ENCODE assay signal across 8 cellular contexts in the genomic region with DNA sequence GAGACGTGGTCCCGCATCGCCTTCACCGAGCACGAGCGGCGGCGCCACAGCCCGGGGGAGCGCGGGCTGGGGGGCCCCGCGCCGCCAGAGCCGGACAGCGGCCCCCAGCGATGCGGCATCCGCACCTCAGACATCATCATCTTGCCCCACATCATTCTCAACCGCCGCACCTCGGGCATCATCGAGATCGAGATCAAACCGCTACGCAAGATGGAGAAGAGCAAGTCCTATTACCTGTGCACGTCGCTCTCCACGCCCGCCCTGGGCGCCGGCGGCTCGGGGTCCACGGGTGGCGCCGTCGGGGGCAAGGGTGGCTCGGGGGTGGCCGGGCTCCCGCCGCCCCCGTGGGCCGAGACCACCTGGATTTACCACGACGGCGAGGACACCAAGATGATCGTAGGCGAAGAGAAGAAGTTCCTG. TPM values are rescaled to one million over a fixed set of nuclear protein-coding genes. Genes with fewer than 3 reads are reported as not detected.
DNase-seq lines count a peak whose midpoint lies in the region; ATAC-seq and TF ChIP-seq lines count a peak whose summit lies in the region.

No MANE protein-coding gene starts in this region.

- H3K36me3 Mint-ChIP-seq in activated CD4-positive, alpha-beta T cell treated with anti-CD3 and anti-CD28 coated beads, Interleukin-2, amount 10 ng/mL, durations not matched to agents 24 days and 14 days (ENCODE audit: low read depth) = peaks cover 7% of the 10 kb centered on the region
- H3K36me3 Mint-ChIP-seq in neural progenitor cell = peaks cover 6% of the 10 kb centered on the region

- H3K27ac Mint-ChIP-seq in activated CD4-positive, alpha-beta T cell treated with anti-CD3 and anti-CD28 coated beads, Interleukin-2, amount 10 ng/mL, durations not matched to agents 24 days and 14 days = peak overlapping the region; percentile 94
- H3K27ac Mint-ChIP-seq in neural progenitor cell = no peak overlapping the region

- H3K4me2 ChIP-seq in DOHH2 (ENCODE audit: low read length) (peak overlapping the region; percentile 83), neural progenitor cell (peak overlapping the region; percentile 94)

- H3K27ac ChIP-seq in DOHH2 (ENCODE audit: low read depth, low read length) (0 out of 2 replicates have a peak overlapping the region, but pooled peaks have one; percentile 27), neural progenitor cell (no peak overlapping the region)

- H3K4me1 Mint-ChIP-seq in activated CD4-positive, alpha-beta T cell treated with anti-CD3 and anti-CD28 coated beads, Interleukin-2, amount 10 ng/mL, durations not matched to agents 24 days and 14 days = peaks cover 49% of the 10 kb centered on the region
- peaks cover 27% of the 10 kb centered on the region for H3K4me1 Mint-ChIP-seq in neural progenitor cell

- H2AFZ ChIP-seq in neural progenitor cell (replicated peaks) = peak overlapping the region; percentile 99

- DNase-seq in activated CD4-positive, alpha-beta T cell treated with anti-CD3 and anti-CD28 coated beads, Interleukin-2, amount 10 ng/mL, durations not matched to agents 24 days and 14 days = peak; percentile 81
- DNase-seq in neural progenitor cell (ENCODE audit: low spot score) (peak; percentile 48), RKO (ENCODE audit: low spot score) (no peak)

- H3K9me3 ChIP-seq in DOHH2 (ENCODE audit: control insufficient read depth, insufficient read depth, low read length) = no peaks in the 10 kb centered on the region
- H3K9me3 ChIP-seq in endocrine pancreas (ENCODE audit: control insufficient read depth, low read length) = no peaks in the 10 kb centered on the region
- H3K9me3 ChIP-seq in neural progenitor cell (ENCODE audit: low read depth) = no peaks in the 10 kb centered on the region

- H3F3A ChIP-seq in DOHH2 (ENCODE audit: control insufficient read depth, insufficient read depth) (no peaks in the 10 kb centered on the region), neural progenitor cell (ENCODE audit: low read depth) (peaks cover 12% of the 10 kb centered on the region)

- peak overlapping the region; percentile 96 for H3K4me3 Mint-ChIP-seq in activated CD4-positive, alpha-beta T cell treated with anti-CD3 and anti-CD28 coated beads, Interleukin-2, amount 10 ng/mL, durations not matched to agents 24 days and 14 days
- peak overlapping the region; percentile 94 for H3K4me3 Mint-ChIP-seq in neural progenitor cell

- no peaks in the 10 kb centered on the region for H3K36me3 ChIP-seq in DOHH2 (ENCODE audit: control insufficient read depth, low read length)
- H3K36me3 ChIP-seq in endocrine pancreas (ENCODE audit: control insufficient read depth, insufficient read depth, low read length) = no peaks in the 10 kb centered on the region
- no peaks in the 10 kb centered on the region for H3K36me3 ChIP-seq in neural progenitor cell

- H3K9ac ChIP-seq in endocrine pancreas (ENCODE audit: control insufficient read depth, insufficient read depth, low read length) = peak overlapping the region; percentile 3
- peak overlapping the region; percentile 66 for H3K9ac ChIP-seq in neural progenitor cell

- no peaks in the 10 kb centered on the region for H4K20me1 ChIP-seq in DOHH2 (ENCODE audit: control insufficient read depth, insufficient read depth, low read depth, low read length)
- H4K20me1 ChIP-seq in neural progenitor cell (ENCODE audit: low read depth) = peaks cover 43% of the 10 kb centered on the region

- H3K27me3 ChIP-seq in DOHH2 (ENCODE audit: control insufficient read depth, low read length) = peaks cover 7% of the 10 kb centered on the region
- no peaks in the 10 kb centered on the region for H3K27me3 ChIP-seq in endocrine pancreas (ENCODE audit: control insufficient read depth, insufficient read depth, low read length)
- H3K27me3 ChIP-seq in neural progenitor cell = peaks cover 25% of the 10 kb centered on the region

- peak; percentile 6 for ATAC-seq in HG03064 (IDR thresholded peaks at IDR 0.05; ENCODE audit: low read depth, unreplicated experiment)
- no peak for ATAC-seq in GM18858 (IDR thresholded peaks at IDR 0.05; ENCODE audit: unreplicated experiment)
- no peak for ATAC-seq in GM18861 (IDR thresholded peaks at IDR 0.05; ENCODE audit: unreplicated experiment)

- intact Hi-C loops in activated CD4-positive, alpha-beta T cell treated with anti-CD3 and anti-CD28 coated beads, Interleukin-2, amount 10 ng/mL, durations not matched to agents 24 days and 14 days (cut with micrococcal nuclease) = loop anchor here (1.0 to 5.0 kb wide), 7 partner anchors 17 to 573 kb away; a partner anchor contains a TSS

- no peaks in the 10 kb centered on the region for H3K79me2 ChIP-seq in DOHH2 (ENCODE audit: control insufficient read depth, low read length)
- peaks cover 49% of the 10 kb centered on the region for H3K79me2 ChIP-seq in neural progenitor cell (ENCODE audit: low read depth)

- no peaks in the 10 kb centered on the region for H3K9me2 ChIP-seq in DOHH2 (replicated peaks; ENCODE audit: control insufficient read depth, low read length)

- H3K4me1 ChIP-seq in DOHH2 (ENCODE audit: control insufficient read depth, low read length) (peaks cover 30% of the 10 kb centered on the region), endocrine pancreas (ENCODE audit: control insufficient read depth, insufficient read depth, low read length) (peaks cover 17% of the 10 kb centered on the region), neural progenitor cell (peaks cover 20% of the 10 kb centered on the region)

- H3K9me3 Mint-ChIP-seq in activated CD4-positive, alpha-beta T cell treated with anti-CD3 and anti-CD28 coated beads, Interleukin-2, amount 10 ng/mL, durations not matched to agents 24 days and 14 days = no peaks in the 10 kb centered on the region
- H3K9me3 Mint-ChIP-seq in neural progenitor cell = peaks cover 3% of the 10 kb centered on the region

- H3K27me3 Mint-ChIP-seq in activated CD4-positive, alpha-beta T cell treated with anti-CD3 and anti-CD28 coated beads, Interleukin-2, amount 10 ng/mL, durations not matched to agents 24 days and 14 days = peaks cover 2% of the 10 kb centered on the region
- peaks cover 14% of the 10 kb centered on the region for H3K27me3 Mint-ChIP-seq in neural progenitor cell (ENCODE audit: insufficient read depth, low read depth)

- peak; percentile 12 for TF ChIP-seq CTCF in DOHH2 (IDR thresholded peaks at IDR 0.05; ENCODE audit: low read depth, low read length, poor library complexity, severe bottlenecking)
- TF ChIP-seq CTCF in neural progenitor cell (IDR thresholded peaks at IDR 0.05) = no peak

- H3K4me3 ChIP-seq in DOHH2 (ENCODE audit: low read length) = peak overlapping the region; percentile 88
- H3K4me3 ChIP-seq in endocrine pancreas (ENCODE audit: control insufficient read depth, insufficient read depth, low read length) = no peak overlapping the region
- peak overlapping the region; percentile 94 for H3K4me3 ChIP-seq in neural progenitor cell

RNA-seq across cellular contexts. Expression of a gene that starts 0.7 kb away (rescaled TPM):
- 5.6 and 6.7 TPM in 2 replicates for total RNA-seq in activated CD4-positive, alpha-beta T cell treated with anti-CD3 and anti-CD28 coated beads, Interleukin-2, amount 10 ng/mL, durations not matched to agents 24 days and 14 days
- 11.4 and 20.2 TPM in 2 replicates for total RNA-seq in neural progenitor cell (ENCODE audit: low replicate concordance)

RNA-seq across cellular contexts. Expression of a gene that starts 49.6 kb away (rescaled TPM):
- 0.57 and 0.79 TPM in 2 replicates for total RNA-seq in activated CD4-positive, alpha-beta T cell treated with anti-CD3 and anti-CD28 coated beads, Interleukin-2, amount 10 ng/mL, durations not matched to agents 24 days and 14 days
- 33.3 and 40.3 TPM in 2 replicates for total RNA-seq in neural progenitor cell (ENCODE audit: low replicate concordance)

Comparison
In these comparisons a context has a peak if more than half of its experiments do, and no peak if none do; other contexts are left out.
1. RNA of a gene that starts 49.6 kb away (total RNA-seq): 33.3 to 40.3 TPM in neural progenitor cell; 0.57 to 0.79 TPM in activated CD4-positive, alpha-beta T cell treated with anti-CD3 and anti-CD28 coated beads, Interleukin-2, amount 10 ng/mL, durations not matched to agents 24 days and 14 days; every median in the first group is over 10 times any median in the second.